In the genomic region with DNA sequence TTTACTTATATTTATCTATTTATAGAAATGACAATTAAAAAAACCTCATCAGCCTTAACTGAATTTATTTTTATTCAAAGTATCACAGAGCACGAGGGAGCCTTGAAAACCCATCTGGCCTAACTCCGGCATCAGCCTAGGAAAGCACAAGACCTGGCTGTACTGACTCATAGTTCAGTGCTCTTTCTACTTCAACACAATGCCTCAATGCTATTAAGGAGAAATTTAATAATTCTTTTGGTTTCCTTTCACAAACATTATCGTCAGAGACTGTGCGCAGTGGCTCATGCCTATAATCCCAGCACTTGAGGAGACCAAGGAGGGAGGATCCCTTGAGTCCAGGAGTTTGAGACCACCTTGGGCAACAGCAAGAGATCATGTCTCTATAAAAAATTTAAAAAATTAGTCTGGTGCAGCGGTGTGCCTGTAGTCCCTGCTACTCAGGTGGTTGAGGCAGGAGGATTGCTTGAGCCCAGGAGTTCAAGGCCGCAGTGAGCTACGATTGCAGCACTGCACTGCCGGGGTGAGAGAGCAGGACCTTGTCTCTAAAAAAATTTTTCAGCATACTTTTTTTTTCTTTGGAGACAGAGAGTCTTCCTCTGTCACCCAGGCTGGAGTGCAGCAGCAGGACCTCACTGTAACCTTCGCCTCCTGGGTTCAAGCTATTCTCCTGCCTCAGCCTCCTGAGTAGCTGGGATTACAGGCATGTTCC, we compare ENCODE assay signal across 1 cellular context.
TF ChIP-seq lines count a peak whose summit lies in the region.

No MANE protein-coding gene starts in this region.

TF ChIP-seq in IMR-90, 13 proteins besides CTCF, POLR2A, EP300 and RAD21:
- TF ChIP-seq, protein P1, sequence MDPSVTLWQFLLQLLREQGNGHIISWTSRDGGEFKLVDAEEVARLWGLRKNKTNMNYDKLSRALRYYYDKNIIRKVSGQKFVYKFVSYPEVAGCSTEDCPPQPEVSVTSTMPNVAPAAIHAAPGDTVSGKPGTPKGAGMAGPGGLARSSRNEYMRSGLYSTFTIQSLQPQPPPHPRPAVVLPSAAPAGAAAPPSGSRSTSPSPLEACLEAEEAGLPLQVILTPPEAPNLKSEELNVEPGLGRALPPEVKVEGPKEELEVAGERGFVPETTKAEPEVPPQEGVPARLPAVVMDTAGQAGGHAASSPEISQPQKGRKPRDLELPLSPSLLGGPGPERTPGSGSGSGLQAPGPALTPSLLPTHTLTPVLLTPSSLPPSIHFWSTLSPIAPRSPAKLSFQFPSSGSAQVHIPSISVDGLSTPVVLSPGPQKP (IDR thresholded peaks at IDR 0.05; ENCODE audit: borderline replicate concordance, low read depth, low read length), result no peak
